1 cellular context compared by ENCODE assay signal in genomic region chr1:26180010-26180506, GRCh38.
TF ChIP-seq lines count a peak whose summit lies in the region.

No MANE protein-coding gene starts in this region.

TF ChIP-seq in K562, 482 proteins besides CTCF, POLR2A, EP300 and RAD21:
- TF ChIP-seq, protein P1, sequence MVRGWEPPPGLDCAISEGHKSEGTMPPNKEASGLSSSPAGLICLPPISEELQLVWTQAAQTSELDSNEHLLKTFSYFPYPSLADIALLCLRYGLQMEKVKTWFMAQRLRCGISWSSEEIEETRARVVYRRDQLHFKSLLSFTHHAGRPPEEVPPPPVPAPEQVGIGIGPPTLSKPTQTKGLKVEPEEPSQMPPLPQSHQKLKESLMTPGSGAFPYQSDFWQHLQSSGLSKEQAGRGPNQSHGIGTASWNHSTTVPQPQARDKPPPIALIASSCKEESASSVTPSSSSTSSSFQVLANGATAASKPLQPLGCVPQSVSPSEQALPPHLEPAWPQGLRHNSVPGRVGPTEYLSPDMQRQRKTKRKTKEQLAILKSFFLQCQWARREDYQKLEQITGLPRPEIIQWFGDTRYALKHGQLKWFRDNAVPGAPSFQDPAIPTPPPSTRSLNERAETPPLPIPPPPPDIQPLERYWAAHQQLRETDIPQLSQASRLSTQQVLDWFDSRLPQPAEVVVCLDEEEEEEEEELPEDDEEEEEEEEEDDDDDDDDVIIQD (CRISPR knock-in tag; IDR thresholded peaks at IDR 0.05): no peak
- TF ChIP-seq BCOR (IDR thresholded peaks at IDR 0.05) (peak; percentile 76), KDM1A (IDR thresholded peaks at IDR 0.05) (peak; percentile 47 to 61), RBM25 (IDR thresholded peaks at IDR 0.05; ENCODE audit: low read depth, low read length, severe bottlenecking) (peak; percentile 81)
TF ChIP-seq in K562: peak in this region for 3.
